In genomic region chr1:202811296-202812175, GRCh38 we compare ENCODE assay signal across 8 cellular contexts. TPM values are rescaled to one million over a fixed set of nuclear protein-coding genes. Genes with fewer than 3 reads are reported as not detected.
DNase-seq lines count a peak whose midpoint lies in the region; ATAC-seq and TF ChIP-seq lines count a peak whose summit lies in the region.

No MANE protein-coding gene starts in this region.

- H3K4me3 ChIP-seq in HUES6 (ENCODE audit: low read depth, low read length) = peak overlapping the region; percentile 85
- peak overlapping the region; percentile 64 for H3K4me3 ChIP-seq in parathyroid adenoma (ENCODE audit: low read depth, low read length)

- H3K4me1 Mint-ChIP-seq in activated T-helper 17 cell treated with anti-CD3 and anti-CD28 coated beads, Interleukin-2, amount 50 U/mL, for 72 hours = peaks cover 23% of the 10 kb centered on the region
- peaks cover 21% of the 10 kb centered on the region for H3K4me1 Mint-ChIP-seq in glutamatergic neuron (ENCODE audit: low read depth, unreplicated experiment)

- DNase-seq in activated T-cell treated with anti-CD3 and anti-CD28 coated beads for 48 hours (ENCODE audit: low read depth) = peak; percentile 31
- DNase-seq in activated T-cell treated with anti-CD3 and anti-CD28 coated beads for 4 hours = no peak
- DNase-seq in glutamatergic neuron = peak; percentile 44
- DNase-seq in NCI-H2196 (lab: John Stamatoyannopoulos, UW; ENCODE audit: unreplicated experiment) = no peak

- H3K9me3 ChIP-seq in HUES6 (ENCODE audit: control insufficient read depth, insufficient read depth, low read depth, low read length) (no peaks in the 10 kb centered on the region), parathyroid adenoma (ENCODE audit: control insufficient read depth, low read length) (no peaks in the 10 kb centered on the region)

- peaks cover 2% of the 10 kb centered on the region for H3K79me2 ChIP-seq in parathyroid adenoma

- peak overlapping the region; percentile 87 for H3K4me3 Mint-ChIP-seq in activated T-helper 17 cell treated with anti-CD3 and anti-CD28 coated beads, Interleukin-2, amount 50 U/mL, for 72 hours
- H3K4me3 Mint-ChIP-seq in glutamatergic neuron (ENCODE audit: unreplicated experiment) = peak overlapping the region; percentile 98

- H3K36me3 Mint-ChIP-seq in activated T-helper 17 cell treated with anti-CD3 and anti-CD28 coated beads, Interleukin-2, amount 50 U/mL, for 72 hours (ENCODE audit: low read depth) = peaks cover 22% of the 10 kb centered on the region
- no peaks in the 10 kb centered on the region for H3K36me3 Mint-ChIP-seq in glutamatergic neuron (ENCODE audit: unreplicated experiment)

- H3K9me3 Mint-ChIP-seq in activated T-helper 17 cell treated with anti-CD3 and anti-CD28 coated beads, Interleukin-2, amount 50 U/mL, for 72 hours = no peaks in the 10 kb centered on the region
- peaks cover 13% of the 10 kb centered on the region for H3K9me3 Mint-ChIP-seq in glutamatergic neuron (ENCODE audit: unreplicated experiment)

- no peaks in the 10 kb centered on the region for H3K27me3 Mint-ChIP-seq in activated T-helper 17 cell treated with anti-CD3 and anti-CD28 coated beads, Interleukin-2, amount 50 U/mL, for 72 hours
- peaks cover 18% of the 10 kb centered on the region for H3K27me3 Mint-ChIP-seq in glutamatergic neuron (ENCODE audit: unreplicated experiment)

- H3K9ac ChIP-seq in HUES6 (ENCODE audit: low read length) = peak overlapping the region; percentile 75
- H3K9ac ChIP-seq in parathyroid adenoma = no peak overlapping the region

- no peak overlapping the region for H3K27ac ChIP-seq in HUES6 (ENCODE audit: low read depth, low read length)
- H3K27ac ChIP-seq in parathyroid adenoma = no peak overlapping the region

- peak; percentile 28 for ATAC-seq in activated T-helper 17 cell treated with anti-CD3 and anti-CD28 coated beads, Interleukin-2, amount 50 U/mL, for 72 hours (replicated peaks)
- no peak for ATAC-seq in activated CD4-positive, CD25-positive, alpha-beta regulatory T cell treated with anti-CD3 and anti-CD28 coated beads, Interleukin-2, amount 50 U/mL, for 24 hours

- H3K4me1 ChIP-seq in HUES6 (ENCODE audit: control insufficient read depth, insufficient read depth, low read length) = peaks cover 28% of the 10 kb centered on the region
- no peaks in the 10 kb centered on the region for H3K4me1 ChIP-seq in parathyroid adenoma

- H2AFZ ChIP-seq in parathyroid adenoma = peak overlapping the region; percentile 95

- H3K36me3 ChIP-seq in HUES6 (ENCODE audit: control insufficient read depth, insufficient read depth, low read length) (no peaks in the 10 kb centered on the region), parathyroid adenoma (ENCODE audit: control insufficient read depth, insufficient read depth, low read length) (no peaks in the 10 kb centered on the region)

- H3K27me3 ChIP-seq in HUES6 (ENCODE audit: control insufficient read depth, insufficient read depth, low read length) (peaks cover 16% of the 10 kb centered on the region), parathyroid adenoma (ENCODE audit: control insufficient read depth, insufficient read depth, low read length) (no peaks in the 10 kb centered on the region)

- TF ChIP-seq CTCF in glutamatergic neuron (IDR thresholded peaks at IDR 0.05; ENCODE audit: partially characterized antibody, unreplicated experiment) = no peak
- TF ChIP-seq CTCF in parathyroid adenoma (IDR thresholded peaks at IDR 0.05) = no peak

- peak overlapping the region; percentile 87 for H3K27ac Mint-ChIP-seq in activated T-helper 17 cell treated with anti-CD3 and anti-CD28 coated beads, Interleukin-2, amount 50 U/mL, for 72 hours
- peak overlapping the region; percentile 96 for H3K27ac Mint-ChIP-seq in glutamatergic neuron (ENCODE audit: unreplicated experiment)

- peak overlapping the region; percentile 96 for H3K4me2 ChIP-seq in parathyroid adenoma (ENCODE audit: low read length)

RNA-seq across cellular contexts. Expression of gene PCAT6, which starts 0.8 kb away (rescaled TPM):
- 1 to 10 TPM; 1.8 to 4.0 TPM for total RNA-seq in activated T-helper 17 cell treated with anti-CD3 and anti-CD28 coated beads, Interleukin-2, amount 50 U/mL, for 72 hours
- 7.7 TPM for total RNA-seq in glutamatergic neuron (ENCODE audit: unreplicated experiment)

RNA-seq across cellular contexts. Expression of gene KDM5B, which starts 3.3 kb away (rescaled TPM):
- total RNA-seq in activated T-helper 17 cell treated with anti-CD3 and anti-CD28 coated beads, Interleukin-2, amount 50 U/mL, for 72 hours = 100 to 1,000 TPM; 124 to 176 TPM
- total RNA-seq in glutamatergic neuron (ENCODE audit: unreplicated experiment) = 338 TPM

Comparison
In these comparisons a context has a peak if more than half of its experiments do, and no peak if none do; other contexts are left out.
1. DNase-seq: peak in activated T-cell treated with anti-CD3 and anti-CD28 coated beads for 48 hours (single experiment) and glutamatergic neuron (single experiment); none in activated T-cell treated with anti-CD3 and anti-CD28 coated beads for 4 hours (single experiment) and NCI-H2196 (single experiment).